In genomic region chr11:118622376-118623290, GRCh38 we compare ENCODE assay signal across 9 cellular contexts. TPM values are rescaled to one million over a fixed set of nuclear protein-coding genes. Genes with fewer than 3 reads are reported as not detected.
DNase-seq lines count a peak whose midpoint lies in the region; ATAC-seq lines count a peak whose summit lies in the region.
"Had no signal": no experiment of that assay in that cellular context is flagged by ENCODE, and none has a peak within 500 bp of the region (broad histone marks: within the 10 kb centered on the region; RNA-seq: fewer than 3 reads in every experiment).

No MANE protein-coding gene starts in this region.

- H3K4me1 Mint-ChIP-seq in activated naive CD4-positive, alpha-beta T cell treated with anti-CD3 and anti-CD28 coated beads for 36 hours (ENCODE audit: low read depth) = peaks cover 14% of the 10 kb centered on the region

- H3K9me3 Mint-ChIP-seq in activated naive CD4-positive, alpha-beta T cell treated with anti-CD3 and anti-CD28 coated beads for 36 hours = no peaks in the 10 kb centered on the region

- ATAC-seq in GM19023 (IDR thresholded peaks at IDR 0.05; ENCODE audit: unreplicated experiment) (no peak), GM19463 (IDR thresholded peaks at IDR 0.05; ENCODE audit: unreplicated experiment) (no peak)

- peak; percentile 89 for DNase-seq in EH (ENCODE audit: low read depth)
- peak; percentile 89 for DNase-seq in NCI-H510A (lab: John Stamatoyannopoulos, UW)
- peak; percentile 72 for DNase-seq in dedifferentiated amniotic fluid mesenchymal stem cell (ENCODE audit: extremely low spot score)
- DNase-seq in midbrain (lab: John Stamatoyannopoulos, UW) = peak; percentile 27
- no peak for DNase-seq in ecto neural progenitor cell (ENCODE audit: low spot score)
- no peak for DNase-seq in activated naive CD4-positive, alpha-beta T cell treated with anti-CD3 and anti-CD28 coated beads for 36 hours

- no peaks in the 10 kb centered on the region for H3K36me3 Mint-ChIP-seq in activated naive CD4-positive, alpha-beta T cell treated with anti-CD3 and anti-CD28 coated beads for 36 hours (ENCODE audit: low read depth)

- no peak overlapping the region for H3K27ac Mint-ChIP-seq in activated naive CD4-positive, alpha-beta T cell treated with anti-CD3 and anti-CD28 coated beads for 36 hours

- no peak overlapping the region for H3K4me3 Mint-ChIP-seq in activated naive CD4-positive, alpha-beta T cell treated with anti-CD3 and anti-CD28 coated beads for 36 hours

- H3K27me3 Mint-ChIP-seq in activated naive CD4-positive, alpha-beta T cell treated with anti-CD3 and anti-CD28 coated beads for 36 hours (ENCODE audit: low read depth) = peaks cover 3% of the 10 kb centered on the region

- intact Hi-C loops in activated naive CD4-positive, alpha-beta T cell treated with anti-CD3 and anti-CD28 coated beads for 36 hours (cut with micrococcal nuclease) = no loop called here

- CTCF ChIA-PET in activated naive CD4-positive, alpha-beta T cell treated with anti-CD3 and anti-CD28 coated beads for 36 hours (lab: Charles Lee) = interaction anchor here (1.0 to 4.0 kb wide), 4 partner anchors 11 to 67 kb away, joined by 3 to 14 read pairs (median 3); no protein-coding TSS in a partner anchor

RNA-seq across cellular contexts. Expression of gene PHLDB1, which starts 15.2 kb away (rescaled TPM):
- total RNA-seq in activated naive CD4-positive, alpha-beta T cell treated with anti-CD3 and anti-CD28 coated beads for 36 hours = 1 to 10 TPM; 2.0 TPM

RNA-seq across cellular contexts. Expression of gene ARCN1, which starts 50.4 kb away (rescaled TPM):
- 100 to 1,000 TPM; 159 to 174 TPM for total RNA-seq in activated naive CD4-positive, alpha-beta T cell treated with anti-CD3 and anti-CD28 coated beads for 36 hours

RNA-seq across cellular contexts. Expression of gene TREH, which starts 56.8 kb away (rescaled TPM):
- total RNA-seq in activated naive CD4-positive, alpha-beta T cell treated with anti-CD3 and anti-CD28 coated beads for 36 hours = not detected
- total RNA-seq: mononuclear cell had no signal

RNA-seq across cellular contexts. Expression of gene IFT46, which starts 56.9 kb away (rescaled TPM):
- total RNA-seq in activated naive CD4-positive, alpha-beta T cell treated with anti-CD3 and anti-CD28 coated beads for 36 hours = 10 to 100 TPM; 18.1 to 20.0 TPM

Comparison
In these comparisons a context has a peak if more than half of its experiments do, and no peak if none do; other contexts are left out.
1. DNase-seq: peak in EH (single experiment), NCI-H510A (single experiment), dedifferentiated amniotic fluid mesenchymal stem cell (single experiment) and midbrain (single experiment); none in ecto neural progenitor cell (single experiment) and activated naive CD4-positive, alpha-beta T cell treated with anti-CD3 and anti-CD28 coated beads for 36 hours (single experiment).